Comparison of ENCODE assay signal across 21 cellular contexts in genomic region chr6:168349718-168350117, GRCh38. TPM values are rescaled to one million over a fixed set of nuclear protein-coding genes. Genes with fewer than 3 reads are reported as not detected.
"Had no signal": no experiment of that assay in that cellular context is flagged by ENCODE, and none has a peak within 500 bp of the region (broad histone marks: within the 10 kb centered on the region; RNA-seq: fewer than 3 reads in every experiment).

No MANE protein-coding gene starts in this region.

- H3K4me3 Mint-ChIP-seq: mesothelial cell of epicardium; natural killer cell; nephron progenitor cell; neural progenitor cell; stimulated activated memory B cell treated with anti-CD40 and anti-IgM and Interleukin-4, amounts not matched to agents 10 μg/mL and 1 μg/mL and 100 μg/mL, for 72 hours had no signal

- ATAC-seq: natural killer cell; psoas muscle; right lobe of liver; stimulated activated memory B cell treated with anti-CD40 and anti-IgM and Interleukin-4, amounts not matched to agents 10 μg/mL and 1 μg/mL and 100 μg/mL, for 72 hours; upper lobe of right lung had no signal

- DNase-seq: islet precursor cell; left ventricle myocardium inferior; mesendoderm; naive B cell; natural killer cell; nephron progenitor cell; occipital lobe; psoas muscle; right lobe of liver; stimulated activated CD4-positive, alpha-beta T cell treated with anti-CD3 and anti-CD28 coated beads, Interleukin-1b, Interleukin-23, amount 100 ng/mL, for 48 hours; stimulated activated CD4-positive, alpha-beta T cell treated with anti-CD3 and anti-CD28 coated beads, Interleukin-2, amount 100 ng/mL, for 48 hours; stimulated activated CD4-positive, alpha-beta T cell treated with anti-CD3 and anti-CD28 coated beads, Interleukin-4, amount 100 ng/mL, for 4 hours; stimulated activated CD8-positive, alpha-beta memory T cell treated with anti-CD3 and anti-CD28 coated beads, Interleukin-4, amount 100 ng/mL, for 48 hours; stimulated activated naive CD4-positive, alpha-beta T cell treated with Interleukin-2 at 50 U/mL for 16 hours; tibial artery; trophoblast cell; upper lobe of right lung had no signal

- H3K4me1 Mint-ChIP-seq: stimulated activated memory B cell treated with anti-CD40 and anti-IgM and Interleukin-4, amounts not matched to agents 10 μg/mL and 1 μg/mL and 100 μg/mL, for 72 hours had no signal

- H3K36me3 Mint-ChIP-seq: mesothelial cell of epicardium; neural progenitor cell; stimulated activated memory B cell treated with anti-CD40 and anti-IgM and Interleukin-4, amounts not matched to agents 10 μg/mL and 1 μg/mL and 100 μg/mL, for 72 hours had no signal

- H3K27ac Mint-ChIP-seq: mesothelial cell of epicardium; naive B cell; natural killer cell; nephron progenitor cell; neural progenitor cell; stimulated activated memory B cell treated with anti-CD40 and anti-IgM and Interleukin-4, amounts not matched to agents 10 μg/mL and 1 μg/mL and 100 μg/mL, for 72 hours had no signal

- H3K9me3 Mint-ChIP-seq: natural killer cell had no signal

RNA-seq across cellular contexts. Expression of gene DACT2, which starts 30.1 kb away (rescaled TPM):
- total RNA-seq: mononuclear cell, natural killer cell had no signal
